13 cellular contexts compared by ENCODE assay signal in the genomic region with DNA sequence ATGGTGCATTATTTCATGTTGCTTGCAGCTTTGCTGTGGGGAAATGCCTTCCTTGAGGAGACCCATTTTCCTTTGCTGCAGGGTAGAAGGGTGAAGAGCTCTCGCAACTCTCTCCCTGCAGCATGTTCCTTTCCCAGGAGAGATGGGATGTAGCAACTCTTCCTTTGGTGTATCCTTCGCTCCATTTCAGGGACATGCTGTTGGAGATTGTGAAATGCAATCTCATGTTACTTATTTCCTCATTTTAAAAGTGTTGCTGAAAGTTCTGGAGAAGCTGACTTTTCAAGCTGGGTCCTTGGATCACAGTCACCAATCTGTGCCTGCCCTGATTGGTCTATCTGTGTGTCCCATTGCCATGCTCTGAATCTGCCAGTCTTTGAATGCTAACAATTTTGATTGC.
A peak's percentile ranks its signal among the peaks of the same experiment; 100 is the strongest.
DNase-seq lines count a peak whose midpoint lies in the region; ATAC-seq and TF ChIP-seq lines count a peak whose summit lies in the region.
"Had no signal": no experiment of that assay in that cellular context is flagged by ENCODE, and none has a peak within 500 bp of the region (broad histone marks: within the 10 kb centered on the region; RNA-seq: fewer than 3 reads in every experiment).

No MANE protein-coding gene starts in this region.

- H3K79me2 ChIP-seq in mesendoderm (ENCODE audit: control insufficient read depth, insufficient read depth, low read length): no peaks in the 10 kb centered on the region

- 0 out of 2 replicates have a peak, but pooled peaks cover 4% of the 10 kb centered on the region for H3K9me1 ChIP-seq in IMR-90 (ENCODE audit: insufficient read depth, low read length)

- H3K56ac ChIP-seq in IMR-90 (ENCODE audit: extremely low read depth, insufficient read depth, low read length) (no peak overlapping the region), mesendoderm (ENCODE audit: low read length) (no peak overlapping the region)

- no peaks in the 10 kb centered on the region for H4K20me1 ChIP-seq in IMR-90 (ENCODE audit: insufficient read depth, low read length)

- H4K5ac ChIP-seq in IMR-90 (ENCODE audit: low read depth, low read length): no peak overlapping the region
- no peak overlapping the region for H4K5ac ChIP-seq in mesendoderm (ENCODE audit: low read length)

- H3K23ac ChIP-seq in IMR-90 (ENCODE audit: low read depth, low read length) (0 out of 2 replicates have a peak overlapping the region, but pooled peaks have one; percentile 12), mesendoderm (ENCODE audit: low read length) (no peak overlapping the region)

- H4K91ac ChIP-seq in IMR-90 (ENCODE audit: insufficient read depth, low read depth, low read length): no peak overlapping the region

- peak; percentile 55 for DNase-seq in IMR-90
- peak; percentile 88 for DNase-seq in amniotic epithelial cell (ENCODE audit: low read depth)
- DNase-seq in left ventricle myocardium inferior: no peak
- peak in 1 of 2 donors; percentile 50 for DNase-seq in tibial nerve (ENCODE audit: low spot score in 2 of 2)
- no peak for DNase-seq in mesendoderm
- no peak for DNase-seq in activated CD4-positive, alpha-beta T cell treated with anti-CD3 and anti-CD28 coated beads, Interleukin-2, amount 50 U/mL, for 1 hour
- DNase-seq: activated CD4-positive, alpha-beta T cell treated with anti-CD3 and anti-CD28 coated beads for 36 hours; brain microvascular endothelial cell; DMS 273 treated with DMSO at 0.1 percent for 48 hours; immature natural killer cell; NCI-H1105 had no signal

- H3K4me3 ChIP-seq in IMR-90 (ENCODE audit: insufficient read depth, low read depth, low read length) (no peak overlapping the region), left ventricle myocardium inferior (no peak overlapping the region), tibial nerve (no peak overlapping the region), mesendoderm (ENCODE audit: low read length) (no peak overlapping the region)
- H3K4me3 ChIP-seq: GM12878 had no signal

- no peaks in the 10 kb centered on the region for H3K27me3 ChIP-seq in IMR-90 (ENCODE audit: control insufficient read depth, insufficient read depth, low read length)
- H3K27me3 ChIP-seq in left ventricle myocardium inferior (ENCODE audit: low read depth): no peaks in the 10 kb centered on the region
- no peaks in the 10 kb centered on the region for H3K27me3 ChIP-seq in tibial nerve
- H3K27me3 ChIP-seq in mesendoderm (ENCODE audit: insufficient read depth, low read length, poor library complexity): no peaks in the 10 kb centered on the region
- H3K27me3 ChIP-seq: brain microvascular endothelial cell had no signal

- POLR2A ChIA-PET in IMR-90 (lab: Charles Lee; ENCODE audit: unreplicated experiment): no interaction called here

- TF ChIP-seq EP300 in tibial nerve (IDR thresholded peaks at IDR 0.05): peak; percentile 70 to 94

- H3K9ac ChIP-seq in IMR-90 (ENCODE audit: low read depth, low read length) (no peak overlapping the region), mesendoderm (ENCODE audit: low read length) (no peak overlapping the region)

- no peak overlapping the region for H2AFZ ChIP-seq in IMR-90 (replicated peaks; ENCODE audit: low read length, poor library complexity)

- no peak overlapping the region for H3K18ac ChIP-seq in IMR-90 (ENCODE audit: low read depth, low read length)
- H3K18ac ChIP-seq in mesendoderm (ENCODE audit: low read length): no peak overlapping the region

- H4K8ac ChIP-seq in IMR-90 (ENCODE audit: low read depth in 2 of 2, low read length in 2 of 2) (no peak overlapping the region; a peak in 1 of 4 replicates), mesendoderm (ENCODE audit: low read depth, low read length) (no peak overlapping the region)

- H2BK120ac ChIP-seq in IMR-90 (ENCODE audit: low read depth, low read length): no peak overlapping the region
- no peak overlapping the region for H2BK120ac ChIP-seq in mesendoderm (ENCODE audit: low read depth, low read length)

- intact Hi-C loops in IMR-90 (cut with micrococcal nuclease): no loop called here
- intact Hi-C loops in left ventricle myocardium inferior (cut with micrococcal nuclease): no loop called here

- peaks cover 0 to 5% of the 10 kb centered on the region in 2 experiments; a peak in 1 of 4 replicates for H3K79me1 ChIP-seq in IMR-90 (ENCODE audit: low read depth in 1 of 2, low read length in 2 of 2)
- H3K79me1 ChIP-seq in mesendoderm (ENCODE audit: low read length): no peaks in the 10 kb centered on the region

- no peak overlapping the region for H3K4ac ChIP-seq in IMR-90 (ENCODE audit: low read depth, low read length)
- no peak overlapping the region for H3K4ac ChIP-seq in mesendoderm (ENCODE audit: low read depth, low read length)

- H3K4me2 ChIP-seq in IMR-90 (ENCODE audit: low read depth, low read length): no peak overlapping the region
- H3K4me2 ChIP-seq in mesendoderm (ENCODE audit: low read length): no peak overlapping the region

- H2AK5ac ChIP-seq in IMR-90 (ENCODE audit: low read depth, low read length) (no peak overlapping the region), mesendoderm (ENCODE audit: low read length) (no peak overlapping the region)

- no CpG with 5 or more reads among the region's 2 CpGs for WGBS in IMR-90 (ENCODE audit: extremely low coverage in 2 of 2, insufficient read length in 1 of 2), 2 experiments
- 70 to 76% methylated on average over 2 of the region's 2 CpGs for WGBS in tibial nerve, 2 donors
- no CpG with 5 or more reads among the region's 2 CpGs for WGBS in mesendoderm (ENCODE audit: extremely low coverage, insufficient coverage, low lambda C conversion rate)

- no peak overlapping the region for H3K14ac ChIP-seq in IMR-90 (replicated peaks; ENCODE audit: low read depth, low read length)

- ATAC-seq in IMR-90 (ENCODE audit: low read depth) (peak; percentile 50), GM21447 (IDR thresholded peaks at IDR 0.05; ENCODE audit: unreplicated experiment) (no peak)
- ATAC-seq: activated CD4-positive, alpha-beta T cell treated with anti-CD3 and anti-CD28 coated beads for 36 hours; GM12878 had no signal

- H2AK9ac ChIP-seq in IMR-90 (replicated peaks; ENCODE audit: low read depth, low read length, poor library complexity): no peak overlapping the region

- in situ Hi-C loops in IMR-90 (cut with MboI; ENCODE audit: low sequenced_read_pairs): no loop called here

- TF ChIP-seq POLR2A in IMR-90 (IDR thresholded peaks at IDR 0.05; ENCODE audit: low read depth, low read length) (no peak), tibial nerve (IDR thresholded peaks at IDR 0.05) (peak in 1 of 2 donors; percentile 16)

- no peak overlapping the region for H2BK5ac ChIP-seq in IMR-90 (ENCODE audit: low read depth, low read length, poor library complexity, severe bottlenecking)
- H2BK5ac ChIP-seq in mesendoderm (ENCODE audit: low read length): no peak overlapping the region

- H3K36me3 ChIP-seq in IMR-90 (ENCODE audit: control insufficient read depth, insufficient read depth, low read length): no peaks in the 10 kb centered on the region
- no peaks in the 10 kb centered on the region for H3K36me3 ChIP-seq in left ventricle myocardium inferior
- H3K36me3 ChIP-seq in tibial nerve: no peaks in the 10 kb centered on the region
- H3K36me3 ChIP-seq in mesendoderm (ENCODE audit: control insufficient read depth, insufficient read depth, low read length): no peaks in the 10 kb centered on the region
- H3K36me3 ChIP-seq: brain microvascular endothelial cell had no signal

- dilution Hi-C loops in IMR-90 (cut with HindIII; ENCODE audit: low sequenced_read_pairs, unreplicated experiment): no loop called here

- TF ChIP-seq CTCF in IMR-90 (conservative IDR thresholded peaks at IDR 0.05; ENCODE audit: low read depth, low read length): no peak
- no peak for TF ChIP-seq CTCF in left ventricle myocardium inferior (IDR thresholded peaks at IDR 0.05; ENCODE audit: borderline replicate concordance)
- no peak for TF ChIP-seq CTCF in tibial nerve (IDR thresholded peaks at IDR 0.05)

- CTCF ChIA-PET in IMR-90 (lab: Yijun Ruan, JAX): interaction anchor here (0.7 to 1.5 kb wide), 2 partner anchors 14 to 15 kb away, joined by 3 to 4 read pairs; no protein-coding TSS in a partner anchor

- H2BK15ac ChIP-seq in IMR-90 (ENCODE audit: low read depth, low read length) (no peak overlapping the region), mesendoderm (replicated peaks; ENCODE audit: low read depth) (no peak overlapping the region)

- H2BK20ac ChIP-seq in IMR-90 (ENCODE audit: low read depth, low read length): no peak overlapping the region

- H3K27ac ChIP-seq in IMR-90 (ENCODE audit: insufficient read depth, low read length) (peak overlapping the region; percentile 23; the same call in 1 of the 2 replicates), left ventricle myocardium inferior (replicated peaks) (peak overlapping the region; percentile 35), tibial nerve (peak overlapping the region in 2 of 4 donors; percentile 26 to 54), mesendoderm (ENCODE audit: low read depth, low read length) (no peak overlapping the region)
- H3K27ac ChIP-seq: brain microvascular endothelial cell had no signal

- H3K4me1 ChIP-seq in IMR-90 (ENCODE audit: control insufficient read depth, insufficient read depth, low read length) (peaks cover 3% of the 10 kb centered on the region), left ventricle myocardium inferior (peaks cover 45% of the 10 kb centered on the region), tibial nerve (peaks cover 0 to 20% (median 5%) of the 10 kb centered on the region in 4 donors), mesendoderm (ENCODE audit: control insufficient read depth, low read depth, low read length) (no peaks in the 10 kb centered on the region)

- BruUV-seq in IMR-90 (replicated peaks; lab: Mats Ljungman, UMichigan): no TSS peak

- TF ChIP-seq RAD21 in IMR-90 (IDR thresholded peaks at IDR 0.05; ENCODE audit: low read length): no peak

- H3K9me3 ChIP-seq in IMR-90 (ENCODE audit: control insufficient read depth, insufficient read depth, low read length) (no peaks in the 10 kb centered on the region), left ventricle myocardium inferior (replicated peaks) (no peaks in the 10 kb centered on the region), tibial nerve (no peaks in the 10 kb centered on the region)

TF ChIP-seq in IMR-90, 13 proteins besides CTCF, POLR2A, EP300 and RAD21:
- TF ChIP-seq MXI1 (IDR thresholded peaks at IDR 0.05; ENCODE audit: borderline replicate concordance, low read depth, low read length) (no peak), CEBPB (IDR thresholded peaks at IDR 0.05; ENCODE audit: low read depth, low read length) (peak; percentile 65)
TF ChIP-seq in IMR-90: peak in this region for 1.

Comparison
In these comparisons a context has a peak if more than half of its experiments do, and no peak if none do; other contexts are left out.
1. DNase-seq: peak in IMR-90 (single experiment) and amniotic epithelial cell (single experiment); none in left ventricle myocardium inferior (single experiment), mesendoderm (single experiment) and activated CD4-positive, alpha-beta T cell treated with anti-CD3 and anti-CD28 coated beads, Interleukin-2, amount 50 U/mL, for 1 hour (single experiment).